Comparison of ENCODE assay signal across 9 cellular contexts in genomic region chr13:49098198-49098597, GRCh38.
DNase-seq lines count a peak whose midpoint lies in the region; ATAC-seq, FAIRE-seq and TF ChIP-seq lines count a peak whose summit lies in the region.
"Had no signal": no experiment of that assay in that cellular context is flagged by ENCODE, and none has a peak within 500 bp of the region (broad histone marks: within the 10 kb centered on the region; RNA-seq: fewer than 3 reads in every experiment).

No MANE protein-coding gene starts in this region.

- H3K4me3 Mint-ChIP-seq in astrocyte (ENCODE audit: unreplicated experiment): no peak overlapping the region
- no peak overlapping the region for H3K4me3 Mint-ChIP-seq in CD8-positive, alpha-beta T cell
- H3K4me3 Mint-ChIP-seq: memory B cell had no signal

- ATAC-seq in right cardiac atrium: peak; percentile 83 to 94
- ATAC-seq in HG02970 (IDR thresholded peaks at IDR 0.05; ENCODE audit: low FRiP score, unreplicated experiment): no peak
- no peak for ATAC-seq in CD8-positive, alpha-beta T cell

- no peaks in the 10 kb centered on the region for H3K27me3 Mint-ChIP-seq in astrocyte (ENCODE audit: low read depth, unreplicated experiment)
- H3K27me3 Mint-ChIP-seq in CD8-positive, alpha-beta T cell (ENCODE audit: low read depth): no peaks in the 10 kb centered on the region
- H3K27me3 Mint-ChIP-seq: memory B cell had no signal

- H3K4me3 ChIP-seq in HFF-Myc (replicated peaks; ENCODE audit: low read depth, low read length) (no peak overlapping the region), astrocyte (ENCODE audit: insufficient read depth, low read depth, low read length) (no peak overlapping the region), right cardiac atrium (ENCODE audit: low read length) (no peak overlapping the region), subcutaneous abdominal adipose tissue (ENCODE audit: low read depth in 1 of 5, low read length in 5 of 5) (no peak overlapping the region)
- no peak overlapping the region for H3K4me3 ChIP-seq in CD8-positive, alpha-beta T cell (ENCODE audit: low read depth, low read length)

- peaks cover 19% of the 10 kb centered on the region for H3K4me1 Mint-ChIP-seq in astrocyte (ENCODE audit: low read depth, unreplicated experiment)
- H3K4me1 Mint-ChIP-seq in CD8-positive, alpha-beta T cell (ENCODE audit: low read depth): peaks cover 8% of the 10 kb centered on the region

- H3K9ac ChIP-seq in astrocyte (ENCODE audit: low read length) (no peak overlapping the region), subcutaneous abdominal adipose tissue (ENCODE audit: low read length in 5 of 5) (no peak overlapping the region)

- H3K27ac ChIP-seq in astrocyte (ENCODE audit: low read depth, low read length) (peak overlapping the region; percentile 72), right cardiac atrium (ENCODE audit: low read length) (peak overlapping the region; percentile 83), subcutaneous abdominal adipose tissue (ENCODE audit: low read depth, low read length) (peak overlapping the region; percentile 45)
- H3K27ac ChIP-seq in CD8-positive, alpha-beta T cell (ENCODE audit: low read depth, low read length): no peak overlapping the region

- H4K20me1 ChIP-seq in astrocyte (ENCODE audit: insufficient read depth, low read length): no peaks in the 10 kb centered on the region

- peak overlapping the region; percentile 12 for H3K27ac Mint-ChIP-seq in astrocyte (ENCODE audit: unreplicated experiment)
- H3K27ac Mint-ChIP-seq in CD8-positive, alpha-beta T cell: no peak overlapping the region

- no peak for TF ChIP-seq CTCF in HFF-Myc (IDR thresholded peaks at IDR 0.05; ENCODE audit: low read depth, low read length, missing control alignments)
- TF ChIP-seq CTCF in astrocyte (IDR thresholded peaks at IDR 0.05; ENCODE audit: insufficient read depth, low read depth, low read length): no peak
- no peak for TF ChIP-seq CTCF in CD8-positive, alpha-beta T cell (IDR thresholded peaks at IDR 0.05)

- H3K36me3 ChIP-seq in astrocyte (ENCODE audit: insufficient read depth, low read length): no peaks in the 10 kb centered on the region
- no peaks in the 10 kb centered on the region for H3K36me3 ChIP-seq in subcutaneous abdominal adipose tissue (ENCODE audit: control insufficient read depth in 5 of 5, insufficient read depth in 5 of 5, low read length in 5 of 5)
- H3K36me3 ChIP-seq in CD8-positive, alpha-beta T cell (ENCODE audit: insufficient read depth, low read length): no peaks in the 10 kb centered on the region

- no peaks in the 10 kb centered on the region for H3K79me2 ChIP-seq in astrocyte (ENCODE audit: insufficient read depth, low read length)

- peak; percentile 70 for FAIRE-seq in astrocyte (lab: Jason Lieb, UNC)

- H3K27me3 ChIP-seq in astrocyte (ENCODE audit: insufficient read depth, low read length) (no peaks in the 10 kb centered on the region), right cardiac atrium (ENCODE audit: control insufficient read depth, insufficient read depth) (no peaks in the 10 kb centered on the region), subcutaneous abdominal adipose tissue (ENCODE audit: control insufficient read depth in 5 of 5, insufficient read depth in 4 of 5, low read length in 5 of 5) (no peaks in the 10 kb centered on the region)
- H3K27me3 ChIP-seq in CD8-positive, alpha-beta T cell (ENCODE audit: insufficient read depth, low read length): no peaks in the 10 kb centered on the region

- H3K9me3 Mint-ChIP-seq in astrocyte (ENCODE audit: unreplicated experiment): no peaks in the 10 kb centered on the region
- H3K9me3 Mint-ChIP-seq in CD8-positive, alpha-beta T cell: no peaks in the 10 kb centered on the region
- H3K9me3 Mint-ChIP-seq: memory B cell had no signal

- H3K36me3 Mint-ChIP-seq in astrocyte (ENCODE audit: low read depth, unreplicated experiment): no peaks in the 10 kb centered on the region
- peaks cover 2% of the 10 kb centered on the region for H3K36me3 Mint-ChIP-seq in CD8-positive, alpha-beta T cell

- CTCF ChIA-PET in CD8-positive, alpha-beta T cell (lab: Charles Lee): interaction anchor here (0.9 kb wide), 1 partner anchor 14 kb away, joined by 3 read pairs; no protein-coding TSS in a partner anchor

- peaks cover 15% of the 10 kb centered on the region for H3K4me1 ChIP-seq in astrocyte (ENCODE audit: insufficient read depth, low read length)
- H3K4me1 ChIP-seq in right cardiac atrium (ENCODE audit: control insufficient read depth, insufficient read depth, low read length): no peaks in the 10 kb centered on the region
- peaks cover 0 to 23% (median 0%) of the 10 kb centered on the region in 5 donors for H3K4me1 ChIP-seq in subcutaneous abdominal adipose tissue (ENCODE audit: control insufficient read depth in 5 of 5, insufficient read depth in 5 of 5, low read length in 5 of 5)
- H3K4me1 ChIP-seq in CD8-positive, alpha-beta T cell (ENCODE audit: insufficient read depth, low read length): no peaks in the 10 kb centered on the region

- WGBS in right cardiac atrium: 23% methylated on average over 2 of the region's 2 CpGs

- no peak overlapping the region for H2AFZ ChIP-seq in astrocyte (ENCODE audit: low read depth, low read length)

- intact Hi-C loops in right cardiac atrium (cut with DNase I): no loop called here
- intact Hi-C loops in CD8-positive, alpha-beta T cell (cut with DNase I, micrococcal nuclease): no loop called here

- peak overlapping the region; percentile 41 for H3K4me2 ChIP-seq in astrocyte (ENCODE audit: low read length)

- DNase-seq in HFF-Myc (ENCODE audit: extremely low read depth, low read depth) (peak; percentile 83), astrocyte (ENCODE audit: low read depth) (peak; percentile 99), right cardiac atrium (peak in 1 of 3 donors; percentile 36), 8988T (no peak), NCI-H1694 (lab: John Stamatoyannopoulos, UW) (no peak)
- DNase-seq in CD8-positive, alpha-beta T cell: no peak

- no peaks in the 10 kb centered on the region for H3K9me3 ChIP-seq in astrocyte (ENCODE audit: insufficient read depth, low read depth, low read length)
- no peaks in the 10 kb centered on the region for H3K9me3 ChIP-seq in right cardiac atrium (ENCODE audit: control insufficient read depth, low read length)
- no peaks in the 10 kb centered on the region for H3K9me3 ChIP-seq in subcutaneous abdominal adipose tissue (ENCODE audit: control insufficient read depth in 5 of 5, low read length in 5 of 5)
- no peaks in the 10 kb centered on the region for H3K9me3 ChIP-seq in CD8-positive, alpha-beta T cell (ENCODE audit: low read length)

- POLR2A ChIA-PET in CD8-positive, alpha-beta T cell (lab: Charles Lee): interaction anchor here (1.3 kb wide), 1 partner anchor 14 kb away, joined by 3 read pairs; no protein-coding TSS in a partner anchor

Comparison
In these comparisons a context has a peak if more than half of its experiments do, and no peak if none do; other contexts are left out.
1. DNase-seq: peak in HFF-Myc (single experiment) and astrocyte (single experiment); none in 8988T (single experiment), CD8-positive, alpha-beta T cell (0 of 7) and NCI-H1694 (single experiment).
2. ATAC-seq: peak in right cardiac atrium (2 of 2); none in HG02970 (single experiment) and CD8-positive, alpha-beta T cell (single experiment).